Comparison of ENCODE assay signal across 15 cellular contexts in genomic region chr15:100094127-100094510, GRCh38.
DNase-seq lines count a peak whose midpoint lies in the region; ATAC-seq and TF ChIP-seq lines count a peak whose summit lies in the region.
"Had no signal": no experiment of that assay in that cellular context is flagged by ENCODE, and none has a peak within 500 bp of the region (broad histone marks: within the 10 kb centered on the region; RNA-seq: fewer than 3 reads in every experiment).

No MANE protein-coding gene starts in this region.

- H4K5ac ChIP-seq in mesendoderm (ENCODE audit: low read length), result no peak overlapping the region

- H3K27me3 Mint-ChIP-seq in type B pancreatic cell, result no peaks in the 10 kb centered on the region
- no peaks in the 10 kb centered on the region for H3K27me3 Mint-ChIP-seq in activated naive CD4-positive, alpha-beta T cell treated with anti-CD3 and anti-CD28 coated beads for 36 hours (ENCODE audit: low read depth)

- no peak overlapping the region for H3K18ac ChIP-seq in mesendoderm (ENCODE audit: low read length)

- CTCF ChIA-PET in activated naive CD4-positive, alpha-beta T cell treated with anti-CD3 and anti-CD28 coated beads for 36 hours (lab: Charles Lee), result no interaction called here

- intact Hi-C loops in activated naive CD4-positive, alpha-beta T cell treated with anti-CD3 and anti-CD28 coated beads for 36 hours (cut with micrococcal nuclease), result no loop called here

- peak overlapping the region; percentile 42 for H3K4me3 Mint-ChIP-seq in type B pancreatic cell
- H3K4me3 Mint-ChIP-seq in activated naive CD4-positive, alpha-beta T cell treated with anti-CD3 and anti-CD28 coated beads for 36 hours, result no peak overlapping the region

- peak; percentile 3 for DNase-seq in SKM-1 treated with dmso at 0.1 percent for 144 hours (lab: John Stamatoyannopoulos, UW; ENCODE audit: unreplicated experiment)
- DNase-seq in SKM-1 (lab: John Stamatoyannopoulos, UW; ENCODE audit: unreplicated experiment), result no peak
- no peak for DNase-seq in brain microvascular endothelial cell
- DNase-seq in mesendoderm, result no peak
- DNase-seq in type B pancreatic cell (ENCODE audit: extremely low spot score, unreplicated experiment), result no peak
- DNase-seq in activated naive CD4-positive, alpha-beta T cell treated with anti-CD3 and anti-CD28 coated beads for 36 hours, result no peak
- DNase-seq in NOMO-1 treated with dmso at 0.1 percent for 144 hours (lab: John Stamatoyannopoulos, UW; ENCODE audit: unreplicated experiment), result no peak
- DNase-seq: EL, Karpas-422, NCI-H1105 treated with DMSO at 0.1 percent for 48 hours, NCI-H1930, NCI-H510A treated with DMSO at 0.1 percent for 48 hours had no signal

- H2BK15ac ChIP-seq in mesendoderm (replicated peaks; ENCODE audit: low read depth), result no peak overlapping the region

- no peak overlapping the region for H3K56ac ChIP-seq in mesendoderm (ENCODE audit: low read length)

- H3K4me3 ChIP-seq in brain microvascular endothelial cell (ENCODE audit: low read depth, low read length) (no peak overlapping the region), mesendoderm (ENCODE audit: low read length) (no peak overlapping the region)
- H3K4me3 ChIP-seq: BLaER1 treated with 17β-estradiol and CSF1 and Interleukin-3, amounts not matched to agents 10 nM and 100 nM had no signal

- peak overlapping the region; percentile 86 for H3K27ac Mint-ChIP-seq in type B pancreatic cell
- no peak overlapping the region for H3K27ac Mint-ChIP-seq in activated naive CD4-positive, alpha-beta T cell treated with anti-CD3 and anti-CD28 coated beads for 36 hours

- TF ChIP-seq CTCF in brain microvascular endothelial cell (IDR thresholded peaks at IDR 0.05; ENCODE audit: low read depth, low read length, missing control alignments), result no peak
- TF ChIP-seq CTCF in type B pancreatic cell (conservative IDR thresholded peaks at IDR 0.05), result no peak

- in situ Hi-C loops in brain microvascular endothelial cell (cut with HindIII; ENCODE audit: low pct_ligation_motif_present, low sequenced_read_pairs), result no loop called here

- no peak overlapping the region for H4K8ac ChIP-seq in mesendoderm (ENCODE audit: low read depth, low read length)

- peaks cover 7% of the 10 kb centered on the region for H3K4me1 ChIP-seq in mesendoderm (ENCODE audit: control insufficient read depth, low read depth, low read length)

- H3K9ac ChIP-seq in mesendoderm (ENCODE audit: low read length), result no peak overlapping the region
- H3K9ac ChIP-seq: BLaER1 treated with 17β-estradiol and CSF1 and Interleukin-3, amounts not matched to agents 10 nM and 100 nM had no signal

- H3K4me1 Mint-ChIP-seq in type B pancreatic cell (ENCODE audit: unreplicated experiment), result peaks cover 7% of the 10 kb centered on the region
- H3K4me1 Mint-ChIP-seq in activated naive CD4-positive, alpha-beta T cell treated with anti-CD3 and anti-CD28 coated beads for 36 hours (ENCODE audit: low read depth), result no peaks in the 10 kb centered on the region

- H3K4ac ChIP-seq in mesendoderm (ENCODE audit: low read depth, low read length), result no peak overlapping the region

- H3K23ac ChIP-seq in mesendoderm (ENCODE audit: low read length), result peak overlapping the region; percentile 45

- H3K79me2 ChIP-seq in mesendoderm (ENCODE audit: control insufficient read depth, insufficient read depth, low read length), result no peaks in the 10 kb centered on the region

- WGBS in mesendoderm (ENCODE audit: extremely low coverage, insufficient coverage, low lambda C conversion rate), result no CpG with 5 or more reads among the region's 3 CpGs

- ATAC-seq in GM21515 (IDR thresholded peaks at IDR 0.05; ENCODE audit: unreplicated experiment), result no peak
- ATAC-seq: HepG2 had no signal

- H2BK5ac ChIP-seq in mesendoderm (ENCODE audit: low read length), result no peak overlapping the region

- H3K27ac ChIP-seq in brain microvascular endothelial cell (peak overlapping the region; percentile 45), mesendoderm (ENCODE audit: low read depth, low read length) (no peak overlapping the region)
- H3K27ac ChIP-seq: BLaER1 treated with 17β-estradiol and CSF1 and Interleukin-3, amounts not matched to agents 10 nM and 100 nM had no signal

- H3K27me3 ChIP-seq in brain microvascular endothelial cell (replicated peaks), result no peaks in the 10 kb centered on the region
- H3K27me3 ChIP-seq in mesendoderm (ENCODE audit: insufficient read depth, low read length, poor library complexity), result no peaks in the 10 kb centered on the region

- no peak overlapping the region for H2AK5ac ChIP-seq in mesendoderm (ENCODE audit: low read length)

- H3K9me3 Mint-ChIP-seq in type B pancreatic cell, result peaks cover 6% of the 10 kb centered on the region
- H3K9me3 Mint-ChIP-seq in activated naive CD4-positive, alpha-beta T cell treated with anti-CD3 and anti-CD28 coated beads for 36 hours, result no peaks in the 10 kb centered on the region

- peaks cover 11% of the 10 kb centered on the region for H3K36me3 Mint-ChIP-seq in type B pancreatic cell
- H3K36me3 Mint-ChIP-seq in activated naive CD4-positive, alpha-beta T cell treated with anti-CD3 and anti-CD28 coated beads for 36 hours (ENCODE audit: low read depth), result peaks cover 10% of the 10 kb centered on the region

- no peak overlapping the region for H2BK120ac ChIP-seq in mesendoderm (ENCODE audit: low read depth, low read length)

- H3K79me1 ChIP-seq in mesendoderm (ENCODE audit: low read length), result no peaks in the 10 kb centered on the region

- H3K36me3 ChIP-seq in brain microvascular endothelial cell (replicated peaks) (no peaks in the 10 kb centered on the region), mesendoderm (ENCODE audit: control insufficient read depth, insufficient read depth, low read length) (no peaks in the 10 kb centered on the region)

- no peak overlapping the region for H3K4me2 ChIP-seq in mesendoderm (ENCODE audit: low read length)
